Comparison of ENCODE assay signal across 13 cellular contexts in genomic region chr20:45783656-45784294, GRCh38. TPM values are rescaled to one million over a fixed set of nuclear protein-coding genes. Genes with fewer than 3 reads are reported as not detected.
DNase-seq lines count a peak whose midpoint lies in the region; ATAC-seq and TF ChIP-seq lines count a peak whose summit lies in the region.
"Had no signal": no experiment of that assay in that cellular context is flagged by ENCODE, and none has a peak within 500 bp of the region (broad histone marks: within the 10 kb centered on the region; RNA-seq: fewer than 3 reads in every experiment).

No MANE protein-coding gene starts in this region.

- peak overlapping the region in 1 of 2 donors; percentile 55 for H3K9ac ChIP-seq in colonic mucosa (ENCODE audit: low read depth in 2 of 2, low read length in 2 of 2)

- peaks cover 28% of the 10 kb centered on the region for H3K4me1 Mint-ChIP-seq in activated naive CD4-positive, alpha-beta T cell treated with anti-CD3 and anti-CD28 coated beads, Interleukin-2, amount 10 ng/mL, durations not matched to agents 7 days and 5 days
- peaks cover 8% of the 10 kb centered on the region for H3K4me1 Mint-ChIP-seq in activated naive CD4-positive, alpha-beta T cell treated with anti-CD3 and anti-CD28 coated beads for 36 hours (ENCODE audit: low read depth)
- H3K4me1 Mint-ChIP-seq in activated CD4-positive, alpha-beta T cell treated with anti-CD3 and anti-CD28 coated beads, Interleukin-2, amount 10 ng/mL, durations not matched to agents 7 days and 5 days = peaks cover 33% of the 10 kb centered on the region
- peaks cover 13% of the 10 kb centered on the region for H3K4me1 Mint-ChIP-seq in stimulated activated naive CD8-positive, alpha-beta T cell treated with anti-CD3 and anti-CD28 coated beads, Interleukin-15, amount 100 ng/mL, for 72 hours

- POLR2A ChIA-PET in activated CD4-positive, alpha-beta T cell treated with anti-CD3 and anti-CD28 coated beads, Interleukin-2, amount 10 ng/mL, durations not matched to agents 7 days and 5 days (lab: Charles Lee) = no interaction called here

- TF ChIP-seq CTCF in colonic mucosa (IDR thresholded peaks at IDR 0.05) (no peak), upper lobe of right lung (IDR thresholded peaks at IDR 0.05) (no peak)

- no peaks in the 10 kb centered on the region for H3K9me3 ChIP-seq in colonic mucosa
- H3K9me3 ChIP-seq in upper lobe of right lung = no peaks in the 10 kb centered on the region

- H3K36me3 ChIP-seq in colonic mucosa (no peaks in the 10 kb centered on the region), upper lobe of right lung (no peaks in the 10 kb centered on the region)

- H3K27me3 Mint-ChIP-seq in activated naive CD4-positive, alpha-beta T cell treated with anti-CD3 and anti-CD28 coated beads, Interleukin-2, amount 10 ng/mL, durations not matched to agents 7 days and 5 days = peaks cover 7% of the 10 kb centered on the region
- H3K27me3 Mint-ChIP-seq in activated naive CD4-positive, alpha-beta T cell treated with anti-CD3 and anti-CD28 coated beads for 36 hours (ENCODE audit: low read depth) = no peaks in the 10 kb centered on the region
- H3K27me3 Mint-ChIP-seq in activated CD4-positive, alpha-beta T cell treated with anti-CD3 and anti-CD28 coated beads, Interleukin-2, amount 10 ng/mL, durations not matched to agents 7 days and 5 days = no peaks in the 10 kb centered on the region
- no peaks in the 10 kb centered on the region for H3K27me3 Mint-ChIP-seq in stimulated activated naive CD8-positive, alpha-beta T cell treated with anti-CD3 and anti-CD28 coated beads, Interleukin-15, amount 100 ng/mL, for 72 hours

- peaks cover 10% of the 10 kb centered on the region for H3K4me1 ChIP-seq in colonic mucosa
- H3K4me1 ChIP-seq in upper lobe of right lung = peaks cover 37% of the 10 kb centered on the region

- no peak for DNase-seq in activated naive CD4-positive, alpha-beta T cell treated with anti-CD3 and anti-CD28 coated beads, Interleukin-2, amount 10 ng/mL, durations not matched to agents 7 days and 5 days
- DNase-seq in activated naive CD4-positive, alpha-beta T cell treated with anti-CD3 and anti-CD28 coated beads for 36 hours = no peak
- DNase-seq in colonic mucosa = peak; percentile 75
- peak; percentile 7 for DNase-seq in middle frontal gyrus (ENCODE audit: extremely low spot score, low spot score)
- DNase-seq in upper lobe of right lung = peak; percentile 67
- no peak for DNase-seq in CD1c-positive myeloid dendritic cell (ENCODE audit: extremely low spot score)
- DNase-seq in activated CD4-positive, alpha-beta T cell treated with anti-CD3 and anti-CD28 coated beads, Interleukin-2, amount 10 ng/mL, durations not matched to agents 7 days and 5 days = no peak
- no peak for DNase-seq in stimulated activated naive CD8-positive, alpha-beta T cell treated with anti-CD3 and anti-CD28 coated beads, Interleukin-15, amount 100 ng/mL, for 72 hours
- DNase-seq: activated CD4-positive, CD25-positive, alpha-beta regulatory T cell treated with anti-CD3 and anti-CD28 coated beads, Interleukin-2, amount 50 U/mL, for 72 hours; cerebellar nuclear complex; DMS79 treated with DMSO at 0.1 percent for 48 hours had no signal

- H3K27me3 ChIP-seq in colonic mucosa (no peaks in the 10 kb centered on the region), upper lobe of right lung (no peaks in the 10 kb centered on the region)

- intact Hi-C loops in activated naive CD4-positive, alpha-beta T cell treated with anti-CD3 and anti-CD28 coated beads for 36 hours (cut with micrococcal nuclease) = no loop called here
- intact Hi-C loops in colonic mucosa (cut with DNase I) (no loop called here), upper lobe of right lung (cut with DNase I) (no loop called here)

- H3K4me3 Mint-ChIP-seq in activated naive CD4-positive, alpha-beta T cell treated with anti-CD3 and anti-CD28 coated beads, Interleukin-2, amount 10 ng/mL, durations not matched to agents 7 days and 5 days = no peak overlapping the region
- no peak overlapping the region for H3K4me3 Mint-ChIP-seq in activated naive CD4-positive, alpha-beta T cell treated with anti-CD3 and anti-CD28 coated beads for 36 hours
- H3K4me3 Mint-ChIP-seq in activated CD4-positive, alpha-beta T cell treated with anti-CD3 and anti-CD28 coated beads, Interleukin-2, amount 10 ng/mL, durations not matched to agents 7 days and 5 days = no peak overlapping the region
- no peak overlapping the region for H3K4me3 Mint-ChIP-seq in stimulated activated naive CD8-positive, alpha-beta T cell treated with anti-CD3 and anti-CD28 coated beads, Interleukin-15, amount 100 ng/mL, for 72 hours

- CTCF ChIA-PET in activated naive CD4-positive, alpha-beta T cell treated with anti-CD3 and anti-CD28 coated beads, Interleukin-2, amount 10 ng/mL, durations not matched to agents 7 days and 5 days (lab: Charles Lee) = interaction anchor here (0.7 to 1.7 kb wide), 4 partner anchors 10 to 154 kb away, joined by 3 to 7 read pairs (median 4); partner anchors contain the start of gene WFDC10A
- CTCF ChIA-PET in activated naive CD4-positive, alpha-beta T cell treated with anti-CD3 and anti-CD28 coated beads for 36 hours (lab: Charles Lee) = interaction anchor here (0.6 to 1.1 kb wide), 3 partner anchors 13 to 42 kb away, joined by 3 to 4 read pairs (median 3); no protein-coding TSS in a partner anchor
- CTCF ChIA-PET in activated CD4-positive, alpha-beta T cell treated with anti-CD3 and anti-CD28 coated beads, Interleukin-2, amount 10 ng/mL, durations not matched to agents 7 days and 5 days (lab: Charles Lee) = interaction anchor here (1.2 to 1.8 kb wide), 3 partner anchors 13 to 493 kb away, joined by 4 to 8 read pairs (median 4); partner anchors contain the start of gene SYS1

- H3K9me3 Mint-ChIP-seq in activated naive CD4-positive, alpha-beta T cell treated with anti-CD3 and anti-CD28 coated beads, Interleukin-2, amount 10 ng/mL, durations not matched to agents 7 days and 5 days = no peaks in the 10 kb centered on the region
- H3K9me3 Mint-ChIP-seq in activated naive CD4-positive, alpha-beta T cell treated with anti-CD3 and anti-CD28 coated beads for 36 hours = no peaks in the 10 kb centered on the region
- no peaks in the 10 kb centered on the region for H3K9me3 Mint-ChIP-seq in activated CD4-positive, alpha-beta T cell treated with anti-CD3 and anti-CD28 coated beads, Interleukin-2, amount 10 ng/mL, durations not matched to agents 7 days and 5 days
- no peaks in the 10 kb centered on the region for H3K9me3 Mint-ChIP-seq in stimulated activated naive CD8-positive, alpha-beta T cell treated with anti-CD3 and anti-CD28 coated beads, Interleukin-15, amount 100 ng/mL, for 72 hours

- H3K27ac Mint-ChIP-seq in activated naive CD4-positive, alpha-beta T cell treated with anti-CD3 and anti-CD28 coated beads, Interleukin-2, amount 10 ng/mL, durations not matched to agents 7 days and 5 days = peak overlapping the region; percentile 56
- no peak overlapping the region for H3K27ac Mint-ChIP-seq in activated naive CD4-positive, alpha-beta T cell treated with anti-CD3 and anti-CD28 coated beads for 36 hours
- no peak overlapping the region for H3K27ac Mint-ChIP-seq in activated CD4-positive, alpha-beta T cell treated with anti-CD3 and anti-CD28 coated beads, Interleukin-2, amount 10 ng/mL, durations not matched to agents 7 days and 5 days
- H3K27ac Mint-ChIP-seq in stimulated activated naive CD8-positive, alpha-beta T cell treated with anti-CD3 and anti-CD28 coated beads, Interleukin-15, amount 100 ng/mL, for 72 hours = no peak overlapping the region

- H3K4me3 ChIP-seq in colonic mucosa (no peak overlapping the region), upper lobe of right lung (no peak overlapping the region)

- H3K27ac ChIP-seq in colonic mucosa = peak overlapping the region; percentile 54
- peak overlapping the region; percentile 32 for H3K27ac ChIP-seq in upper lobe of right lung

- H3K36me3 Mint-ChIP-seq in activated naive CD4-positive, alpha-beta T cell treated with anti-CD3 and anti-CD28 coated beads, Interleukin-2, amount 10 ng/mL, durations not matched to agents 7 days and 5 days = no peaks in the 10 kb centered on the region
- no peaks in the 10 kb centered on the region for H3K36me3 Mint-ChIP-seq in activated naive CD4-positive, alpha-beta T cell treated with anti-CD3 and anti-CD28 coated beads for 36 hours (ENCODE audit: low read depth)
- H3K36me3 Mint-ChIP-seq in activated CD4-positive, alpha-beta T cell treated with anti-CD3 and anti-CD28 coated beads, Interleukin-2, amount 10 ng/mL, durations not matched to agents 7 days and 5 days (ENCODE audit: low read depth) = no peaks in the 10 kb centered on the region

- ATAC-seq in upper lobe of right lung = no peak
- ATAC-seq in stimulated activated naive CD8-positive, alpha-beta T cell treated with anti-CD3 and anti-CD28 coated beads, Interleukin-15, amount 100 ng/mL, for 72 hours = no peak

RNA-seq across cellular contexts. Expression of gene WFDC3, which starts 7.9 kb away (rescaled TPM):
- not detected for total RNA-seq in activated naive CD4-positive, alpha-beta T cell treated with anti-CD3 and anti-CD28 coated beads for 36 hours
- total RNA-seq in colonic mucosa (10 to 100 TPM in 1 of 2 donors, 1 to 10 TPM in 1; 2.5 to 15.6 TPM), upper lobe of right lung (2.1 TPM)
- total RNA-seq in activated CD4-positive, alpha-beta T cell treated with anti-CD3 and anti-CD28 coated beads, Interleukin-2, amount 10 ng/mL, durations not matched to agents 7 days and 5 days = not detected
- total RNA-seq: A673, subcutaneous adipose tissue had no signal

RNA-seq across cellular contexts. Expression of gene DNTTIP1, which starts 8.0 kb away (rescaled TPM):
- total RNA-seq in activated naive CD4-positive, alpha-beta T cell treated with anti-CD3 and anti-CD28 coated beads for 36 hours = 10 to 100 TPM; 22.4 TPM
- total RNA-seq in colonic mucosa (10 to 100 TPM; 41.5 to 96.5 TPM), upper lobe of right lung (32.0 TPM)
- 10 to 100 TPM; 32.0 to 33.5 TPM for total RNA-seq in activated CD4-positive, alpha-beta T cell treated with anti-CD3 and anti-CD28 coated beads, Interleukin-2, amount 10 ng/mL, durations not matched to agents 7 days and 5 days

RNA-seq across cellular contexts. Expression of gene UBE2C, which starts 28.7 kb away (rescaled TPM):
- total RNA-seq in activated naive CD4-positive, alpha-beta T cell treated with anti-CD3 and anti-CD28 coated beads for 36 hours = 100 to 1,000 TPM; 189 to 202 TPM
- total RNA-seq in colonic mucosa (100 to 1,000 TPM in 1 of 2 donors, 10 to 100 TPM in 1; 23.7 to 117 TPM), upper lobe of right lung (1.4 TPM)
- total RNA-seq in activated CD4-positive, alpha-beta T cell treated with anti-CD3 and anti-CD28 coated beads, Interleukin-2, amount 10 ng/mL, durations not matched to agents 7 days and 5 days = 100 to 1,000 TPM; 232 to 244 TPM

RNA-seq across cellular contexts. Expression of gene TNNC2, which starts 43.3 kb away (rescaled TPM):
- not detected for total RNA-seq in activated naive CD4-positive, alpha-beta T cell treated with anti-CD3 and anti-CD28 coated beads for 36 hours
- total RNA-seq in colonic mucosa (1 to 10 TPM; 2.9 to 3.8 TPM), upper lobe of right lung (0.61 TPM)
- not detected for total RNA-seq in activated CD4-positive, alpha-beta T cell treated with anti-CD3 and anti-CD28 coated beads, Interleukin-2, amount 10 ng/mL, durations not matched to agents 7 days and 5 days
- total RNA-seq: A673 had no signal

RNA-seq across cellular contexts. Expression of gene SNX21, which starts 49.8 kb away (rescaled TPM):
- total RNA-seq in activated naive CD4-positive, alpha-beta T cell treated with anti-CD3 and anti-CD28 coated beads for 36 hours = 1 to 10 TPM in 1 of 2 experiments, under 1 TPM in 1; 0.72 to 1.2 TPM
- total RNA-seq in colonic mucosa (10 to 100 TPM; 11.2 to 12.6 TPM), upper lobe of right lung (23.4 TPM)
- total RNA-seq in activated CD4-positive, alpha-beta T cell treated with anti-CD3 and anti-CD28 coated beads, Interleukin-2, amount 10 ng/mL, durations not matched to agents 7 days and 5 days = under 1 TPM; 0.72 to 0.87 TPM

Comparison
In these comparisons a context has a peak if more than half of its experiments do, and no peak if none do; other contexts are left out.
1. DNase-seq: peak in colonic mucosa (single experiment), middle frontal gyrus (single experiment) and upper lobe of right lung (single experiment); none in activated naive CD4-positive, alpha-beta T cell treated with anti-CD3 and anti-CD28 coated beads, Interleukin-2, amount 10 ng/mL, durations not matched to agents 7 days and 5 days (single experiment), activated naive CD4-positive, alpha-beta T cell treated with anti-CD3 and anti-CD28 coated beads for 36 hours (single experiment), CD1c-positive myeloid dendritic cell (single experiment), activated CD4-positive, alpha-beta T cell treated with anti-CD3 and anti-CD28 coated beads, Interleukin-2, amount 10 ng/mL, durations not matched to agents 7 days and 5 days (single experiment) and stimulated activated naive CD8-positive, alpha-beta T cell treated with anti-CD3 and anti-CD28 coated beads, Interleukin-15, amount 100 ng/mL, for 72 hours (0 of 2).
2. RNA of gene UBE2C, which starts 28.7 kb away (total RNA-seq): 232 to 244 TPM in activated CD4-positive, alpha-beta T cell treated with anti-CD3 and anti-CD28 coated beads, Interleukin-2, amount 10 ng/mL, durations not matched to agents 7 days and 5 days, 189 to 202 TPM in activated naive CD4-positive, alpha-beta T cell treated with anti-CD3 and anti-CD28 coated beads for 36 hours and 23.7 to 117 TPM in colonic mucosa; 1.4 TPM in upper lobe of right lung (single experiment); every median in the first group is over 10 times any median in the second.